ENCODE assay signal across 10 cellular contexts in the genomic region with DNA sequence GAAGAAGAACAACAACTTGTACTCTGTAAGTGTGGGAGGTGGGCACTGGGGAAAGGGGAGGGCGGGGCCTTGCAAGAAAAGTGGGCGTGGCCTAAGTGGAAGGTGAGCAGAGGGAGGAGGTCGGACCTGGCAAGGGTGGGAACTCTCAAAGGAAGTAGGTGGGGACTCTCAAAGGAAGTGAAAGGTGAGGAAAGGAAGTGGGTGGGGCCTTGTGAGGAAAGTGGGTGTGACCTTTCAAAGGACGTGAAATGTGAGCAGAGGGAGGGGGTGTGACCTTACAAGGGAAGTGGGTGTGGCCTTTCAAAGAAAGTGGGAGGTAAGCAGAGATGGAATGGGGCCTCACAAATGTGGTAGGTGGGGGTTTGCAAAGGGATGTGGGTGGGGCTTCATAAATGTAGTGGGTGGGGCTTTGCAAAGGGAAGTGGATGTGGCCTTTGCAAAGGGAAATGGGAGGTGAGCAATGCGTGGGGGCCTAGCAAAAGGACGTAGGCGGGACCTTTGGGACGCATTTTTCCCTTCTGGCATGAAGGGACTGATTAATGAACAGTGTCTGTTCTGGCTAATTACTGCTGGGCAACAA. TPM values are rescaled to one million over a fixed set of nuclear protein-coding genes. Genes with fewer than 3 reads are reported as not detected.
DNase-seq lines count a peak whose midpoint lies in the region; ATAC-seq, FAIRE-seq and TF ChIP-seq lines count a peak whose summit lies in the region.
"Had no signal": no experiment of that assay in that cellular context is flagged by ENCODE, and none has a peak within 500 bp of the region (broad histone marks: within the 10 kb centered on the region; RNA-seq: fewer than 3 reads in every experiment).

No MANE protein-coding gene starts in this region.

- ATAC-seq in T-helper 17 cell (peak; percentile 85), HG02840 (IDR thresholded peaks at IDR 0.05; ENCODE audit: low FRiP score, unreplicated experiment) (no peak)
- ATAC-seq in central memory CD8-positive, alpha-beta T cell (replicated peaks; ENCODE audit: extremely low read depth, poor library complexity, severe bottlenecking): peak; percentile 79

- TF ChIP-seq CTCF in suprapubic skin (IDR thresholded peaks at IDR 0.05): no peak

- H3K27ac Mint-ChIP-seq in T-helper 17 cell: no peak overlapping the region
- H3K27ac Mint-ChIP-seq in central memory CD8-positive, alpha-beta T cell (ENCODE audit: low read depth): no peak overlapping the region

- no peak overlapping the region for H3K9ac ChIP-seq in BLaER1 treated with 17β-estradiol and CSF1 and Interleukin-3, amounts not matched to agents 10 nM and 100 nM

- peak overlapping the region in 4 of 11 experiments; percentile 11 to 41 (median 30); a peak in 5 of 22 replicates for H3K27ac ChIP-seq in BLaER1 treated with 17β-estradiol and CSF1 and Interleukin-3, amounts not matched to agents 10 nM and 100 nM
- H3K27ac ChIP-seq in suprapubic skin: no peak overlapping the region
- H3K27ac ChIP-seq: ascending aorta had no signal

- no peaks in the 10 kb centered on the region for H3K27me3 Mint-ChIP-seq in T-helper 17 cell
- H3K27me3 Mint-ChIP-seq in central memory CD8-positive, alpha-beta T cell: no peaks in the 10 kb centered on the region

- peak overlapping the region in 2 of 10 experiments; percentile 2 to 16; a peak in 1 of 20 replicates for H3K4me3 ChIP-seq in BLaER1 treated with 17β-estradiol and CSF1 and Interleukin-3, amounts not matched to agents 10 nM and 100 nM
- H3K4me3 ChIP-seq in HAP-1 (no peak overlapping the region), suprapubic skin (no peak overlapping the region)
- H3K4me3 ChIP-seq: ascending aorta had no signal

- TF ChIP-seq EP300 in suprapubic skin (IDR thresholded peaks at IDR 0.05): no peak

- FAIRE-seq in frontal cortex (lab: Jason Lieb, UNC): no peak

- H3K9me3 ChIP-seq in BLaER1 treated with 17β-estradiol and CSF1 and Interleukin-3, amounts not matched to agents 10 nM and 100 nM (replicated peaks in 1 of 11): peaks cover 17 to 27% (median 21%) of the 10 kb centered on the region in 11 experiments
- H3K9me3 ChIP-seq in HAP-1: peaks cover 2% of the 10 kb centered on the region; the same call in 1 of the 2 replicates
- no peaks in the 10 kb centered on the region for H3K9me3 ChIP-seq in T-helper 17 cell (ENCODE audit: control insufficient read depth, low read length, poor library complexity, severe bottlenecking)
- H3K9me3 ChIP-seq in suprapubic skin: peaks cover 4% of the 10 kb centered on the region

- in situ Hi-C loops in HAP-1 (cut with MboI; ENCODE audit: low sequenced_read_pairs): no loop called here

- peak overlapping the region; percentile 15 for H3K4me3 Mint-ChIP-seq in T-helper 17 cell
- no peak overlapping the region for H3K4me3 Mint-ChIP-seq in central memory CD8-positive, alpha-beta T cell

- TF ChIP-seq POLR2A in suprapubic skin (IDR thresholded peaks at IDR 0.05): no peak

- DNase-seq in HAP-1 (ENCODE audit: low spot score in 2 of 2): peak; percentile 34 to 55
- DNase-seq in T-helper 17 cell: peak; percentile 19 to 38 (median 20)
- DNase-seq in central memory CD8-positive, alpha-beta T cell (ENCODE audit: low spot score in 2 of 2): peak; percentile 25 to 71
- DNase-seq in stimulated activated CD4-positive, alpha-beta T cell treated with anti-CD3 and anti-CD28 coated beads, Interleukin-12 subunit alpha, Interleukin-12 subunit beta, amount 100 ng/mL, for 4 hours: peak; percentile 10
- no peak for DNase-seq in suprapubic skin (ENCODE audit: low spot score in 2 of 2)
- DNase-seq in frontal cortex (ENCODE audit: low spot score in 2 of 2): no peak

- no peaks in the 10 kb centered on the region for H4K20me1 ChIP-seq in BLaER1 treated with 17β-estradiol and CSF1 and Interleukin-3, amounts not matched to agents 10 nM and 100 nM

- no peaks in the 10 kb centered on the region for H3K36me3 ChIP-seq in BLaER1 treated with 17β-estradiol and CSF1 and Interleukin-3, amounts not matched to agents 10 nM and 100 nM
- H3K36me3 ChIP-seq in HAP-1 (replicated peaks) (no peaks in the 10 kb centered on the region), suprapubic skin (no peaks in the 10 kb centered on the region)
- H3K36me3 ChIP-seq: ascending aorta had no signal

- peaks cover 7 to 19% (median 13%) of the 10 kb centered on the region in 10 experiments; a peak in 16 of 20 replicates for H3K4me1 ChIP-seq in BLaER1 treated with 17β-estradiol and CSF1 and Interleukin-3, amounts not matched to agents 10 nM and 100 nM
- H3K4me1 ChIP-seq in HAP-1 (no peaks in the 10 kb centered on the region), suprapubic skin (no peaks in the 10 kb centered on the region)
- H3K4me1 ChIP-seq: ascending aorta had no signal

- 37% methylated on average over 8 of the region's 8 CpGs for WGBS in suprapubic skin

- peaks cover 9% of the 10 kb centered on the region for H3K4me1 Mint-ChIP-seq in T-helper 17 cell
- H3K4me1 Mint-ChIP-seq in central memory CD8-positive, alpha-beta T cell: peaks cover 7% of the 10 kb centered on the region

- no peaks in the 10 kb centered on the region for H3K27me3 ChIP-seq in BLaER1 treated with 17β-estradiol and CSF1 and Interleukin-3, amounts not matched to agents 10 nM and 100 nM
- H3K27me3 ChIP-seq in HAP-1 (ENCODE audit: low read depth): no peaks in the 10 kb centered on the region
- H3K27me3 ChIP-seq in suprapubic skin: no peaks in the 10 kb centered on the region
- H3K27me3 ChIP-seq: ascending aorta had no signal

- H3K4me2 ChIP-seq in BLaER1 treated with 17β-estradiol and CSF1 and Interleukin-3, amounts not matched to agents 10 nM and 100 nM: peak overlapping the region; percentile 23 to 61 (median 47); a peak in 16 of 22 replicates

- H3K9me3 Mint-ChIP-seq in central memory CD8-positive, alpha-beta T cell: no peaks in the 10 kb centered on the region

- H3K36me3 Mint-ChIP-seq in T-helper 17 cell (ENCODE audit: low read depth): no peaks in the 10 kb centered on the region
- no peaks in the 10 kb centered on the region for H3K36me3 Mint-ChIP-seq in central memory CD8-positive, alpha-beta T cell (ENCODE audit: insufficient read depth)

RNA-seq across cellular contexts. Expression of a gene that starts 25.9 kb away (rescaled TPM):
- total RNA-seq in T-helper 17 cell: not detected
- total RNA-seq in suprapubic skin: not detected
- total RNA-seq in frontal cortex: not detected
- total RNA-seq: ascending aorta, renal cortical epithelial cell had no signal

RNA-seq across cellular contexts. Expression of a gene that starts 51.1 kb away (rescaled TPM):
- 10 to 100 TPM in 1 of 2 donors, 1 to 10 TPM in 1; 9.0 to 23.3 TPM for total RNA-seq in T-helper 17 cell
- 10 to 100 TPM; 28.8 to 62.0 (median 43.5) TPM for total RNA-seq in suprapubic skin
- total RNA-seq in frontal cortex: 5.7 TPM

Comparison
In these comparisons a context has a peak if more than half of its experiments do, and no peak if none do; other contexts are left out.
1. DNase-seq: peak in HAP-1 (2 of 2), T-helper 17 cell (3 of 3), central memory CD8-positive, alpha-beta T cell (2 of 2) and stimulated activated CD4-positive, alpha-beta T cell treated with anti-CD3 and anti-CD28 coated beads, Interleukin-12 subunit alpha, Interleukin-12 subunit beta, amount 100 ng/mL, for 4 hours (single experiment); none in suprapubic skin (0 of 2) and frontal cortex (0 of 2).